1 cellular context compared by ENCODE assay signal in genomic region chr3:46491089-46492070, GRCh38.
TF ChIP-seq lines count a peak whose summit lies in the region.

No MANE protein-coding gene starts in this region.

TF ChIP-seq in GM23338, 12 proteins besides CTCF, POLR2A, EP300 and RAD21 (continued from another document):
- TF ChIP-seq, protein P1, sequence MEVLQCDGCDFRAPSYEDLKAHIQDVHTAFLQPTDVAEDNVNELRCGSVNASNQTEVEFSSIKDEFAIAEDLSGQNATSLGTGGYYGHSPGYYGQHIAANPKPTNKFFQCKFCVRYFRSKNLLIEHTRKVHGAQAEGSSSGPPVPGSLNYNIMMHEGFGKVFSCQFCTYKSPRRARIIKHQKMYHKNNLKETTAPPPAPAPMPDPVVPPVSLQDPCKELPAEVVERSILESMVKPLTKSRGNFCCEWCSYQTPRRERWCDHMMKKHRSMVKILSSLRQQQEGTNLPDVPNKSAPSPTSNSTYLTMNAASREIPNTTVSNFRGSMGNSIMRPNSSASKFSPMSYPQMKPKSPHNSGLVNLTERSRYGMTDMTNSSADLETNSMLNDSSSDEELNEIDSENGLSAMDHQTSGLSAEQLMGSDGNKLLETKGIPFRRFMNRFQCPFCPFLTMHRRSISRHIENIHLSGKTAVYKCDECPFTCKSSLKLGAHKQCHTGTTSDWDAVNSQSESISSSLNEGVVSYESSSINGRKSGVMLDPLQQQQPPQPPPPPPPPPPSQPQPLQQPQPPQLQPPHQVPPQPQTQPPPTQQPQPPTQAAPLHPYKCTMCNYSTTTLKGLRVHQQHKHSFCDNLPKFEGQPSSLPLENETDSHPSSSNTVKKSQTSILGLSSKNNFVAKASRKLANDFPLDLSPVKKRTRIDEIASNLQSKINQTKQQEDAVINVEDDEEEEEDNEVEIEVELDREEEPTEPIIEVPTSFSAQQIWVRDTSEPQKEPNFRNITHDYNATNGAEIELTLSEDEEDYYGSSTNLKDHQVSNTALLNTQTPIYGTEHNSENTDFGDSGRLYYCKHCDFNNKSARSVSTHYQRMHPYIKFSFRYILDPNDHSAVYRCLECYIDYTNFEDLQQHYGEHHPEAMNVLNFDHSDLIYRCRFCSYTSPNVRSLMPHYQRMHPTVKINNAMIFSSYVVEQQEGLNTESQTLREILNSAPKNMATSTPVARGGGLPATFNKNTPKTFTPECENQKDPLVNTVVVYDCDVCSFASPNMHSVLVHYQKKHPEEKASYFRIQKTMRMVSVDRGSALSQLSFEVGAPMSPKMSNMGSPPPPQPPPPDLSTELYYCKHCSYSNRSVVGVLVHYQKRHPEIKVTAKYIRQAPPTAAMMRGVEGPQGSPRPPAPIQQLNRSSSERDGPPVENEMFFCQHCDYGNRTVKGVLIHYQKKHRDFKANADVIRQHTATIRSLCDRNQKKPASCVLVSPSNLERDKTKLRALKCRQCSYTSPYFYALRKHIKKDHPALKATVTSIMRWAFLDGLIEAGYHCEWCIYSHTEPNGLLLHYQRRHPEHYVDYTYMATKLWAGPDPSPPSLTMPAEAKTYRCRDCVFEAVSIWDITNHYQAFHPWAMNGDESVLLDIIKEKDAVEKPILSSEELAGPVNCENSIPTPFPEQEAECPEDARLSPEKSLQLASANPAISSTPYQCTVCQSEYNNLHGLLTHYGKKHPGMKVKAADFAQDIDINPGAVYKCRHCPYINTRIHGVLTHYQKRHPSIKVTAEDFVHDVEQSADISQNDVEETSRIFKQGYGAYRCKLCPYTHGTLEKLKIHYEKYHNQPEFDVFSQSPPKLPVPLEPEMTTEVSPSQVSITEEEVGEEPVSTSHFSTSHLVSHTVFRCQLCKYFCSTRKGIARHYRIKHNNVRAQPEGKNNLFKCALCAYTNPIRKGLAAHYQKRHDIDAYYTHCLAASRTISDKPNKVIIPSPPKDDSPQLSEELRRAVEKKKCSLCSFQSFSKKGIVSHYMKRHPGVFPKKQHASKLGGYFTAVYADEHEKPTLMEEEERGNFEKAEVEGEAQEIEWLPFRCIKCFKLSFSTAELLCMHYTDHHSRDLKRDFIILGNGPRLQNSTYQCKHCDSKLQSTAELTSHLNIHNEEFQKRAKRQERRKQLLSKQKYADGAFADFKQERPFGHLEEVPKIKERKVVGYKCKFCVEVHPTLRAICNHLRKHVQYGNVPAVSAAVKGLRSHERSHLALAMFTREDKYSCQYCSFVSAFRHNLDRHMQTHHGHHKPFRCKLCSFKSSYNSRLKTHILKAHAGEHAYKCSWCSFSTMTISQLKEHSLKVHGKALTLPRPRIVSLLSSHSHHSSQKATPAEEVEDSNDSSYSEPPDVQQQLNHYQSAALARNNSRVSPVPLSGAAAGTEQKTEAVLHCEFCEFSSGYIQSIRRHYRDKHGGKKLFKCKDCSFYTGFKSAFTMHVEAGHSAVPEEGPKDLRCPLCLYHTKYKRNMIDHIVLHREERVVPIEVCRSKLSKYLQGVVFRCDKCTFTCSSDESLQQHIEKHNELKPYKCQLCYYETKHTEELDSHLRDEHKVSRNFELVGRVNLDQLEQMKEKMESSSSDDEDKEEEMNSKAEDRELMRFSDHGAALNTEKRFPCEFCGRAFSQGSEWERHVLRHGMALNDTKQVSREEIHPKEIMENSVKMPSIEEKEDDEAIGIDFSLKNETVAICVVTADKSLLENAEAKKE (CRISPR knock-in tag; IDR thresholded peaks at IDR 0.05): no peak
- TF ChIP-seq ZNF114 (CRISPR knock-in tag; IDR thresholded peaks at IDR 0.05) (no peak), EZH2phosphoT487 (IDR thresholded peaks at IDR 0.05; ENCODE audit: unreplicated experiment) (no peak), ZNF331 (CRISPR knock-in tag; IDR thresholded peaks at IDR 0.05; ENCODE audit: low read depth) (no peak), POLR2AphosphoS5 (IDR thresholded peaks at IDR 0.05; ENCODE audit: low read depth) (no peak), CREB1 (CRISPR knock-in tag; IDR thresholded peaks at IDR 0.05; ENCODE audit: low read depth) (no peak), REST (IDR thresholded peaks at IDR 0.05; ENCODE audit: unreplicated experiment) (no peak), EZH2 (IDR thresholded peaks at IDR 0.05; ENCODE audit: low read depth, unreplicated experiment) (no peak), ETS1 (IDR thresholded peaks at IDR 0.05) (no peak), NANOG (IDR thresholded peaks at IDR 0.05; ENCODE audit: borderline replicate concordance) (no peak), STAT1 (IDR thresholded peaks at IDR 0.05; ENCODE audit: unreplicated experiment) (no peak)
